ENCODE assay signal across 11 cellular contexts in genomic region chr4:8472689-8473197, GRCh38. TPM values are rescaled to one million over a fixed set of nuclear protein-coding genes. Genes with fewer than 3 reads are reported as not detected.
A peak's percentile ranks its signal among the peaks of the same experiment; 100 is the strongest.
DNase-seq lines count a peak whose midpoint lies in the region; ATAC-seq and TF ChIP-seq lines count a peak whose summit lies in the region.
"Had no signal": no experiment of that assay in that cellular context is flagged by ENCODE, and none has a peak within 500 bp of the region (broad histone marks: within the 10 kb centered on the region; RNA-seq: fewer than 3 reads in every experiment).

No MANE protein-coding gene starts in this region.

- H3K4me3 Mint-ChIP-seq in neural progenitor cell, result no peak overlapping the region
- H3K4me3 Mint-ChIP-seq in stimulated activated naive CD8-positive, alpha-beta T cell treated with anti-CD3 and anti-CD28 coated beads, Interleukin-15, amount 100 ng/mL, for 72 hours, result no peak overlapping the region
- H3K4me3 Mint-ChIP-seq: B cell had no signal

- peaks cover 11% of the 10 kb centered on the region for H3K36me3 Mint-ChIP-seq in neural progenitor cell

- no peaks in the 10 kb centered on the region for H3K27me3 ChIP-seq in MG63
- H3K27me3 ChIP-seq in fibroblast of lung (ENCODE audit: control insufficient read depth, insufficient read depth, low read length), result no peaks in the 10 kb centered on the region
- no peaks in the 10 kb centered on the region for H3K27me3 ChIP-seq in neural progenitor cell

- H3K9ac ChIP-seq in fibroblast of lung (ENCODE audit: insufficient read depth, low read length), result peak overlapping the region; percentile 51
- H3K9ac ChIP-seq in neural progenitor cell, result no peak overlapping the region

- POLR2A ChIA-PET in OCI-LY7 (lab: Charles Lee), result no interaction called here

- H3K4me3 ChIP-seq in MG63, result no peak overlapping the region
- H3K4me3 ChIP-seq in fibroblast of lung (replicated peaks in 1 of 4; ENCODE audit: control extremely low read depth in 1 of 4, insufficient read depth in 1 of 4, low read depth in 3 of 4, low read length in 4 of 4), result no peak overlapping the region
- no peak overlapping the region for H3K4me3 ChIP-seq in neural progenitor cell
- H3K4me3 ChIP-seq in OCI-LY7 (ENCODE audit: low read depth, low read length, poor library complexity, severe bottlenecking), result no peak overlapping the region

- no peaks in the 10 kb centered on the region for H3K9me3 ChIP-seq in MG63
- no peaks in the 10 kb centered on the region for H3K9me3 ChIP-seq in fibroblast of lung (ENCODE audit: control insufficient read depth, insufficient read depth, low read depth, low read length)
- no peaks in the 10 kb centered on the region for H3K9me3 ChIP-seq in neural progenitor cell (ENCODE audit: low read depth)
- H3K9me3 ChIP-seq in OCI-LY7 (ENCODE audit: low read length), result no peaks in the 10 kb centered on the region

- H3K36me3 ChIP-seq in MG63 (peaks cover 13% of the 10 kb centered on the region), fibroblast of lung (ENCODE audit: control insufficient read depth, insufficient read depth, low read length) (peaks cover 3% of the 10 kb centered on the region), neural progenitor cell (no peaks in the 10 kb centered on the region), OCI-LY7 (ENCODE audit: insufficient read depth, low read length) (peaks cover 24% of the 10 kb centered on the region; the same call in 1 of the 2 replicates)

- no peak for ATAC-seq in stimulated activated naive CD8-positive, alpha-beta T cell treated with anti-CD3 and anti-CD28 coated beads, Interleukin-15, amount 100 ng/mL, for 72 hours
- ATAC-seq: left lobe of liver had no signal

- in situ Hi-C loops in ACHN (cut with HindIII; ENCODE audit: low pct_ligation_motif_present, low pct_unique_long_range_greater_than_20kb, low sequenced_read_pairs), result no loop called here

- peak overlapping the region; percentile 85 for H3K27ac ChIP-seq in fibroblast of lung (ENCODE audit: insufficient read depth, low read length)
- H3K27ac ChIP-seq in neural progenitor cell, result no peak overlapping the region
- no peak overlapping the region for H3K27ac ChIP-seq in OCI-LY7 (ENCODE audit: low read depth, low read length, poor library complexity, severe bottlenecking)

- CTCF ChIA-PET in OCI-LY7 (lab: Charles Lee; ENCODE audit: unreplicated experiment), result no interaction called here

- H2AFZ ChIP-seq in fibroblast of lung (ENCODE audit: low read length) (no peak overlapping the region), neural progenitor cell (replicated peaks) (no peak overlapping the region), OCI-LY7 (ENCODE audit: low read length) (no peak overlapping the region)

- intact Hi-C loops in OCI-LY7 (cut with micrococcal nuclease; ENCODE audit: unreplicated experiment), result no loop called here

- peak overlapping the region; percentile 57 for H3K27ac Mint-ChIP-seq in neural progenitor cell
- no peak overlapping the region for H3K27ac Mint-ChIP-seq in stimulated activated naive CD8-positive, alpha-beta T cell treated with anti-CD3 and anti-CD28 coated beads, Interleukin-15, amount 100 ng/mL, for 72 hours
- H3K27ac Mint-ChIP-seq: B cell had no signal

- H3K9me3 Mint-ChIP-seq in neural progenitor cell, result no peaks in the 10 kb centered on the region
- no peaks in the 10 kb centered on the region for H3K9me3 Mint-ChIP-seq in stimulated activated naive CD8-positive, alpha-beta T cell treated with anti-CD3 and anti-CD28 coated beads, Interleukin-15, amount 100 ng/mL, for 72 hours

- H3K4me2 ChIP-seq in fibroblast of lung (ENCODE audit: extremely low read depth, insufficient read depth, low read length) (peak overlapping the region; percentile 42), neural progenitor cell (no peak overlapping the region), OCI-LY7 (ENCODE audit: low read length) (no peak overlapping the region)

- TF ChIP-seq CTCF in fibroblast of lung (conservative IDR thresholded peaks at IDR 0.05 in 1 of 2, IDR thresholded peaks at IDR 0.05 in 1 of 2; ENCODE audit: low read depth in 1 of 2, low read length in 2 of 2), result no peak
- TF ChIP-seq CTCF in neural progenitor cell (IDR thresholded peaks at IDR 0.05), result no peak
- no peak for TF ChIP-seq CTCF in OCI-LY7 (conservative IDR thresholded peaks at IDR 0.05; ENCODE audit: low read length)

- H3K27me3 Mint-ChIP-seq in neural progenitor cell (ENCODE audit: insufficient read depth, low read depth), result peaks cover 10% of the 10 kb centered on the region
- no peaks in the 10 kb centered on the region for H3K27me3 Mint-ChIP-seq in stimulated activated naive CD8-positive, alpha-beta T cell treated with anti-CD3 and anti-CD28 coated beads, Interleukin-15, amount 100 ng/mL, for 72 hours
- H3K27me3 Mint-ChIP-seq: B cell had no signal

- no peaks in the 10 kb centered on the region for H3K79me2 ChIP-seq in fibroblast of lung (ENCODE audit: control insufficient read depth, insufficient read depth, low read length)
- H3K79me2 ChIP-seq in neural progenitor cell (ENCODE audit: low read depth), result no peaks in the 10 kb centered on the region
- no peaks in the 10 kb centered on the region for H3K79me2 ChIP-seq in OCI-LY7 (ENCODE audit: insufficient read depth, low read depth, low read length)

- peaks cover 18% of the 10 kb centered on the region for H3K4me1 Mint-ChIP-seq in neural progenitor cell
- no peaks in the 10 kb centered on the region for H3K4me1 Mint-ChIP-seq in stimulated activated naive CD8-positive, alpha-beta T cell treated with anti-CD3 and anti-CD28 coated beads, Interleukin-15, amount 100 ng/mL, for 72 hours

- H3K9me2 ChIP-seq in OCI-LY7 (ENCODE audit: insufficient read depth, low read length), result no peaks in the 10 kb centered on the region

- peaks cover 6% of the 10 kb centered on the region for H3F3A ChIP-seq in neural progenitor cell (ENCODE audit: low read depth)

- BruUV-seq in OCI-LY7 (replicated peaks; lab: Mats Ljungman, UMichigan), result no TSS peak

- H4K20me1 ChIP-seq in fibroblast of lung (ENCODE audit: control insufficient read depth, extremely low read depth, insufficient read depth, low read length) (no peaks in the 10 kb centered on the region), neural progenitor cell (ENCODE audit: low read depth) (no peaks in the 10 kb centered on the region), OCI-LY7 (ENCODE audit: insufficient read depth, low read length) (no peaks in the 10 kb centered on the region)

- H3K4me1 ChIP-seq in fibroblast of lung (ENCODE audit: control insufficient read depth, extremely low read depth, insufficient read depth, low read length) (peaks cover 19% of the 10 kb centered on the region), neural progenitor cell (no peaks in the 10 kb centered on the region), OCI-LY7 (ENCODE audit: insufficient read depth, low read length, poor library complexity, severe bottlenecking) (no peaks in the 10 kb centered on the region)

- DNase-seq in ACHN, result peak; percentile 46
- peak; percentile 84 for DNase-seq in MG63
- peak; percentile 96 for DNase-seq in fibroblast of lung (ENCODE audit: low read depth in 2 of 2)
- DNase-seq in neural progenitor cell (ENCODE audit: low spot score), result no peak
- no peak for DNase-seq in OCI-LY7 (ENCODE audit: low spot score)
- DNase-seq in NCI-H1105 (lab: John Stamatoyannopoulos, UW), result no peak
- DNase-seq in stimulated activated naive CD8-positive, alpha-beta T cell treated with anti-CD3 and anti-CD28 coated beads, Interleukin-15, amount 100 ng/mL, for 72 hours, result no peak
- no peak for DNase-seq in GM19238 (ENCODE audit: insufficient read length, low spot score)
- DNase-seq: NCI-H1930 had no signal

RNA-seq across cellular contexts. Expression of gene TRMT44, which starts 32.2 kb away (rescaled TPM):
- total RNA-seq in MG63 (2014; rRNA removed; shearing (Covaris generic); ENCODE audit: low replicate concordance), result 3.2 and 13.4 TPM in 2 replicates
- total RNA-seq in fibroblast of lung (12.8 and 14.0 TPM in 2 replicates), neural progenitor cell (ENCODE audit: low replicate concordance) (19.9 and 24.2 TPM in 2 replicates), OCI-LY7 (2022) (23.3 and 28.3 TPM in 2 replicates)
- polyA plus RNA-seq in fibroblast of lung, result 5.5 and 6.5 TPM in 2 replicates
- 5.9 and 6.2 TPM in 2 replicates for polyA plus RNA-seq in fibroblast of lung (2012)
- polyA minus RNA-seq in fibroblast of lung (ENCODE audit: low replicate concordance), result 4.6 and 5.2 TPM in 2 replicates
- 23.0 and 26.6 TPM in 2 replicates for total RNA-seq in OCI-LY7 (2014; rRNA removed; shearing (Covaris generic))

RNA-seq across cellular contexts. Expression of gene ACOX3, which starts 32.2 kb away (rescaled TPM):
- total RNA-seq in MG63 (2014; rRNA removed; shearing (Covaris generic); ENCODE audit: low replicate concordance), result 20.3 and 33.2 TPM in 2 replicates
- total RNA-seq in fibroblast of lung (21.6 and 23.8 TPM in 2 replicates), neural progenitor cell (ENCODE audit: low replicate concordance) (14.0 and 20.1 TPM in 2 replicates), OCI-LY7 (2022) (16.8 and 21.0 TPM in 2 replicates)
- polyA plus RNA-seq in fibroblast of lung, result 6.8 and 8.3 TPM in 2 replicates
- polyA plus RNA-seq in fibroblast of lung (2012), result 15.0 and 20.3 TPM in 2 replicates
- polyA minus RNA-seq in fibroblast of lung (ENCODE audit: low replicate concordance), result 25.6 and 27.4 TPM in 2 replicates
- 10.4 and 12.7 TPM in 2 replicates for total RNA-seq in OCI-LY7 (2014; rRNA removed; shearing (Covaris generic))

Comparison
In these comparisons a context has a peak if more than half of its experiments do, and no peak if none do; other contexts are left out.
1. DNase-seq: peak in ACHN (single experiment), MG63 (single experiment) and fibroblast of lung (2 of 2); none in neural progenitor cell (single experiment), OCI-LY7 (single experiment), NCI-H1105 (single experiment), stimulated activated naive CD8-positive, alpha-beta T cell treated with anti-CD3 and anti-CD28 coated beads, Interleukin-15, amount 100 ng/mL, for 72 hours (0 of 2) and GM19238 (single experiment).